In the genomic region with DNA sequence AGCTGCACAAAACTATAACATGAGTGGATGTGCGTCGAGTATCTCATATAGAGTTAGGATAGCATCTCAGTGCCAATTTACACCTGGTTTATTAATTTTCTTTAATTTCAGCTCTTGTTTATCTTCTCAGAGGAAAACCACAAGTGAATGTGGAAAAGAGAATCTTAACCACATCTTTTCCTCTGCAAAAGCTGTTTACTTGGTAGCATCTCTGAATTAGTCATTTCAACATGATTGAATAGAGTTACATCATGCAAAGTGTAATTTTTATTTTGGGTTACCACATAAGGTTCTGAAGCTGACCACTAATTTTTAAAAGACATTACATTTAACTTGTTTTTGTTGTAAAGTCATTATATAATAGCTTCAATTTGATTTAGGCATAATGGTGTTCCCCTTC, we compare ENCODE assay signal across 1 cellular context.
TF ChIP-seq lines count a peak whose summit lies in the region.

No MANE protein-coding gene starts in this region.

TF ChIP-seq in GM12878, 131 proteins besides CTCF, POLR2A, EP300 and RAD21:
- TF ChIP-seq CEBPB (IDR thresholded peaks at IDR 0.05; ENCODE audit: borderline replicate concordance in 1 of 2, low read depth in 2 of 2, low read length in 2 of 2) (0 out of 4 replicates have a peak, but pooled peaks of 1 of the 2 experiments have one; percentile 30), IKZF2 (IDR thresholded peaks at IDR 0.05) (peak in 1 of 2 experiments; percentile 55; a peak in 1 of 4 replicates), NRF1 (conservative IDR thresholded peaks at IDR 0.05; ENCODE audit: low read depth, low read length) (no peak), MTA2 (IDR thresholded peaks at IDR 0.05; ENCODE audit: low read depth) (peak; percentile 39; the same call in 1 of the 2 replicates), CREM (IDR thresholded peaks at IDR 0.05; ENCODE audit: low read depth) (peak; percentile 44; the same call in 1 of the 2 replicates), ASH2L (IDR thresholded peaks at IDR 0.05; ENCODE audit: borderline replicate concordance, low read depth) (no peak), EGR1 (IDR thresholded peaks at IDR 0.05; ENCODE audit: borderline replicate concordance in 1 of 2, low read depth in 2 of 2, low read length in 2 of 2) (no peak), GATAD2B (conservative IDR thresholded peaks at IDR 0.05; ENCODE audit: low read depth) (no peak), FOXM1 (IDR thresholded peaks at IDR 0.05; ENCODE audit: low read depth, low read length) (peak; percentile 54; the same call in 1 of the 2 replicates), FOXK2 (IDR thresholded peaks at IDR 0.05) (no peak), RFX5 (IDR thresholded peaks at IDR 0.05; ENCODE audit: low read depth, low read length) (no peak), SREBF1 (IDR thresholded peaks at IDR 0.05; ENCODE audit: low read length) (no peak), NFIC (IDR thresholded peaks at IDR 0.05; ENCODE audit: low read depth, low read length) (peak; percentile 80; the same call in 1 of the 2 replicates), RUNX3 (IDR thresholded peaks at IDR 0.05; ENCODE audit: low read length) (peak; percentile 93), ATF7 (IDR thresholded peaks at IDR 0.05; ENCODE audit: low read depth) (peak; percentile 61)
- TF ChIP-seq, protein P1, sequence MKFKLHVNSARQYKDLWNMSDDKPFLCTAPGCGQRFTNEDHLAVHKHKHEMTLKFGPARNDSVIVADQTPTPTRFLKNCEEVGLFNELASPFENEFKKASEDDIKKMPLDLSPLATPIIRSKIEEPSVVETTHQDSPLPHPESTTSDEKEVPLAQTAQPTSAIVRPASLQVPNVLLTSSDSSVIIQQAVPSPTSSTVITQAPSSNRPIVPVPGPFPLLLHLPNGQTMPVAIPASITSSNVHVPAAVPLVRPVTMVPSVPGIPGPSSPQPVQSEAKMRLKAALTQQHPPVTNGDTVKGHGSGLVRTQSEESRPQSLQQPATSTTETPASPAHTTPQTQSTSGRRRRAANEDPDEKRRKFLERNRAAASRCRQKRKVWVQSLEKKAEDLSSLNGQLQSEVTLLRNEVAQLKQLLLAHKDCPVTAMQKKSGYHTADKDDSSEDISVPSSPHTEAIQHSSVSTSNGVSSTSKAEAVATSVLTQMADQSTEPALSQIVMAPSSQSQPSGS (IDR thresholded peaks at IDR 0.05; ENCODE audit: low read length), result peak; percentile 56; the same call in 1 of the 2 replicates
- TF ChIP-seq, protein P2, sequence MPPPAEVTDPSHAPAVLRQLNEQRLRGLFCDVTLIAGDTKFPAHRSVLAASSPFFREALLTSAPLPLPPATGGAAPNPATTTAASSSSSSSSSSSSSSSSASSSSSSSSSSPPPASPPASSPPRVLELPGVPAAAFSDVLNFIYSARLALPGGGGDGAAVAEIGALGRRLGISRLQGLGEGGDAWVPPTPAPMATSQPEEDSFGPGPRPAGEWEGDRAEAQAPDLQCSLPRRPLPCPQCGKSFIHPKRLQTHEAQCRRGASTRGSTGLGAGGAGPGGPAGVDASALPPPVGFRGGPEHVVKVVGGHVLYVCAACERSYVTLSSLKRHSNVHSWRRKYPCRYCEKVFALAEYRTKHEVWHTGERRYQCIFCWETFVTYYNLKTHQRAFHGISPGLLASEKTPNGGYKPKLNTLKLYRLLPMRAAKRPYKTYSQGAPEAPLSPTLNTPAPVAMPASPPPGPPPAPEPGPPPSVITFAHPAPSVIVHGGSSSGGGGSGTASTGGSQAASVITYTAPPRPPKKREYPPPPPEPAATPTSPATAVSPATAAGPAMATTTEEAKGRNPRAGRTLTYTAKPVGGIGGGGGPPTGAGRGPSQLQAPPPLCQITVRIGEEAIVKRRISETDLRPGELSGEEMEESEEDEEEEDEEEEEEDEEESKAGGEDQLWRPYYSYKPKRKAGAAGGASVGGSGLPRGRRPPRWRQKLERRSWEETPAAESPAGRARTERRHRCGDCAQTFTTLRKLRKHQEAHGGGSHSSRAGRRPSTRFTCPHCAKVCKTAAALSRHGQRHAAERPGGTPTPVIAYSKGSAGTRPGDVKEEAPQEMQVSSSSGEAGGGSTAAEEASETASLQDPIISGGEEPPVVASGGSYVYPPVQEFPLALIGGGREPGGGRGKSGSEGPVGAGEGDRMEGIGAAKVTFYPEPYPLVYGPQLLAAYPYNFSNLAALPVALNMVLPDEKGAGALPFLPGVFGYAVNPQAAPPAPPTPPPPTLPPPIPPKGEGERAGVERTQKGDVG (CRISPR knock-in tag; IDR thresholded peaks at IDR 0.05), result no peak
